Comparison of ENCODE assay signal across 18 cellular contexts in genomic region chr3:66598168-66598567, GRCh38.
DNase-seq lines count a peak whose midpoint lies in the region; ATAC-seq and TF ChIP-seq lines count a peak whose summit lies in the region.
"Had no signal": no experiment of that assay in that cellular context is flagged by ENCODE, and none has a peak within 500 bp of the region (broad histone marks: within the 10 kb centered on the region; RNA-seq: fewer than 3 reads in every experiment).

No MANE protein-coding gene starts in this region.

- no peak overlapping the region for H3K4me3 Mint-ChIP-seq in nephron
- H3K4me3 Mint-ChIP-seq: natural killer cell treated with Interleukin-12 subunit alpha and Interleukin-12 subunit beta and Interleukin-15 and Interleukin-18, amount 100 ng/mL, for 72 hours; stimulated activated naive B cell treated with anti-CD40 and anti-IgM and Interleukin-4, amounts not matched to agents 10 μg/mL and 1 μg/mL and 100 μg/mL, for 72 hours; T-cell had no signal

- H3K9me3 ChIP-seq in AG04450 (ENCODE audit: control insufficient read depth, insufficient read depth, low read length), result no peaks in the 10 kb centered on the region
- H3K9me3 ChIP-seq: BLaER1 treated with 17β-estradiol and CSF1 and Interleukin-3, amounts not matched to agents 10 nM and 100 nM; left lung; Peyer's patch had no signal

- H3K4me3 ChIP-seq in AG04450 (ENCODE audit: low read depth, low read length), result no peak overlapping the region
- H3K4me3 ChIP-seq: BLaER1 treated with 17β-estradiol and CSF1 and Interleukin-3, amounts not matched to agents 10 nM and 100 nM; left lung; Peyer's patch had no signal

- no peak for TF ChIP-seq CTCF in AG04450 (IDR thresholded peaks at IDR 0.05; ENCODE audit: low read depth, low read length)
- TF ChIP-seq CTCF in nephron (IDR thresholded peaks at IDR 0.05; ENCODE audit: unreplicated experiment in 3 of 3), result no peak

- H3K27me3 ChIP-seq in AG04450 (ENCODE audit: control insufficient read depth, insufficient read depth, low read length), result no peaks in the 10 kb centered on the region
- H3K27me3 ChIP-seq: left lung, Peyer's patch had no signal

- H3K27me3 Mint-ChIP-seq in nephron (ENCODE audit: low read depth), result peaks cover 5% of the 10 kb centered on the region

- H3K9me3 Mint-ChIP-seq in nephron, result no peaks in the 10 kb centered on the region
- H3K9me3 Mint-ChIP-seq: natural killer cell treated with Interleukin-12 subunit alpha and Interleukin-12 subunit beta and Interleukin-15 and Interleukin-18, amount 100 ng/mL, for 72 hours; stimulated activated naive B cell treated with anti-CD40 and anti-IgM and Interleukin-4, amounts not matched to agents 10 μg/mL and 1 μg/mL and 100 μg/mL, for 72 hours; T-cell had no signal

- no peak for ATAC-seq in HG03571 (IDR thresholded peaks at IDR 0.05; ENCODE audit: unreplicated experiment)
- ATAC-seq in HG02571 (IDR thresholded peaks at IDR 0.05; ENCODE audit: unreplicated experiment), result no peak
- no peak for ATAC-seq in left colon
- ATAC-seq: left lung; natural killer cell treated with Interleukin-12 subunit alpha and Interleukin-12 subunit beta and Interleukin-15 and Interleukin-18, amount 100 ng/mL, for 72 hours; stimulated activated naive B cell treated with anti-CD40 and anti-IgM and Interleukin-4, amounts not matched to agents 10 μg/mL and 1 μg/mL and 100 μg/mL, for 72 hours; T-cell had no signal

- DNase-seq in AG04450 (ENCODE audit: low read depth, low spot score), result no peak
- DNase-seq in HS-5 (ENCODE audit: low read depth), result peak; percentile 56
- peak; percentile 16 to 58 for DNase-seq in cerebellar nuclear complex (lab: John Stamatoyannopoulos, UW)
- DNase-seq in activated CD8-positive, alpha-beta memory T cell treated with anti-CD3 and anti-CD28 coated beads for 24 hours, result no peak
- no peak for DNase-seq in left colon
- DNase-seq: activated CD4-positive, CD25-positive, alpha-beta regulatory T cell; activated naive CD4-positive, alpha-beta T cell; left lung; NCI-H2081; NCI-H748 treated with DMSO at 0.1 percent for 48 hours; Peyer's patch; stimulated activated naive B cell treated with anti-CD40 and anti-IgM and Interleukin-4, amounts not matched to agents 10 μg/mL and 1 μg/mL and 100 μg/mL, for 72 hours; T-cell had no signal

- no peaks in the 10 kb centered on the region for H3K36me3 Mint-ChIP-seq in nephron (ENCODE audit: low read depth)
- H3K36me3 Mint-ChIP-seq: natural killer cell treated with Interleukin-12 subunit alpha and Interleukin-12 subunit beta and Interleukin-15 and Interleukin-18, amount 100 ng/mL, for 72 hours; stimulated activated naive B cell treated with anti-CD40 and anti-IgM and Interleukin-4, amounts not matched to agents 10 μg/mL and 1 μg/mL and 100 μg/mL, for 72 hours; T-cell had no signal

- CTCF ChIA-PET in AG04450 (lab: Charles Lee), result no interaction called here

- POLR2A ChIA-PET in AG04450 (lab: Yijun Ruan, JAX), result no interaction called here

- peaks cover 43% of the 10 kb centered on the region for H3K4me1 Mint-ChIP-seq in nephron
- H3K4me1 Mint-ChIP-seq: stimulated activated naive B cell treated with anti-CD40 and anti-IgM and Interleukin-4, amounts not matched to agents 10 μg/mL and 1 μg/mL and 100 μg/mL, for 72 hours had no signal

- H3K27ac ChIP-seq in AG04450 (ENCODE audit: low read depth, low read length), result peak overlapping the region; percentile 31
- H3K27ac ChIP-seq: BLaER1 treated with 17β-estradiol and CSF1 and Interleukin-3, amounts not matched to agents 10 nM and 100 nM; left lung; Peyer's patch had no signal

- peak overlapping the region; percentile 18 to 61 (median 41) for H3K27ac Mint-ChIP-seq in nephron
- H3K27ac Mint-ChIP-seq: natural killer cell treated with Interleukin-12 subunit alpha and Interleukin-12 subunit beta and Interleukin-15 and Interleukin-18, amount 100 ng/mL, for 72 hours; stimulated activated naive B cell treated with anti-CD40 and anti-IgM and Interleukin-4, amounts not matched to agents 10 μg/mL and 1 μg/mL and 100 μg/mL, for 72 hours; T-cell had no signal

- intact Hi-C loops in left colon (cut with DNase I, micrococcal nuclease), result no loop called here

Comparison
In these comparisons a context has a peak if more than half of its experiments do, and no peak if none do; other contexts are left out.
1. DNase-seq: peak in HS-5 (single experiment) and cerebellar nuclear complex (2 of 2); none in AG04450 (single experiment), activated CD8-positive, alpha-beta memory T cell treated with anti-CD3 and anti-CD28 coated beads for 24 hours (single experiment) and left colon (0 of 2).